Comparison of ENCODE assay signal across 1 cellular context in genomic region chr1:85282424-85282823, GRCh38.
TF ChIP-seq lines count a peak whose summit lies in the region.

No MANE protein-coding gene starts in this region.

TF ChIP-seq in H1, 55 proteins besides CTCF, POLR2A, EP300 and RAD21 (continued from another document):
- TF ChIP-seq ATF2 (IDR thresholded peaks at IDR 0.05; ENCODE audit: low read length) (no peak), RXRA (IDR thresholded peaks at IDR 0.05; ENCODE audit: insufficient read depth, low read depth, low read length) (no peak), USF2 (IDR thresholded peaks at IDR 0.05; ENCODE audit: low read length) (no peak), TCF12 (IDR thresholded peaks at IDR 0.05; ENCODE audit: low read depth, low read length) (0 out of 2 replicates have a peak, but pooled peaks have one; percentile 57), CREB1 (IDR thresholded peaks at IDR 0.05) (no peak), KDM5A (IDR thresholded peaks at IDR 0.05; ENCODE audit: low read length) (no peak), SUZ12 (IDR thresholded peaks at IDR 0.05; ENCODE audit: low read length) (no peak), TEAD4 (IDR thresholded peaks at IDR 0.05; ENCODE audit: low read depth, low read length) (peak; percentile 55), JUND (IDR thresholded peaks at IDR 0.05; ENCODE audit: low read length) (no peak), SP1 (IDR thresholded peaks at IDR 0.05; ENCODE audit: low read depth, low read length) (0 out of 2 replicates have a peak, but pooled peaks have one; percentile 59)
